In the genomic region with DNA sequence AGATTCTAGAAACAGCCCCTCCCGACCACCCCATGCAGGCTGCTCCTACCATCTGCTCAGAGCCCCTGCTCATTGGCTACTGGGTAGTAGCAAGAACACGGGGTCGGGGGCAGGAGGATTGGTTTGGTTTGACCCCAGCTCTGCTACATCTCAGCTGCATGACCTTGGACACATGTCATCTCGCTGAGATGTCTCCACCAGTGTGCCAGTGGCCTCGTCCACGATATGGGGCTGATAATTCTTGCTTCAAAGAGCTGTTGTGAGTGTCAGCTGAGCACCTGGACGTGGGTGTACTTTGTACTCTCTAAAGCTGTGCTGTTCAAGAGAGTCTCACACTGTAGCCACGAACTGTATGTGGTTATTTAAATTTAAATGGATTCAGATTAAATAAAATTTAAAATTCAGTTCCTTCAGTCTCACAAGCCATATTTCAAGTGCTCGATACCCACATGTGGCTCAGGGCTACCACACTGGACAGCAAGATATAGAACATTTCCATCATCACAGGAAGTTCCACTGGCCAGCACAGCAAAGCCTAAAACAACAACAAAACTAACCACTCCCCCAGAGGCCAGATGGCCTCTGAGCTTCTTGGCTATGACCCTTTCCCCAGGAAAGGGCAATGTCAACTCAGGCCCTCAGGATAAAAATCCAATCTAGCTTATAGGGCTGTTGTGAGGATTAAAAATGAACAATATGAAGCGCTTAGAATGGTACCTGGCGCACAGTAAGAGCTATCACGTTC, we compare ENCODE assay signal across 9 cellular contexts. TPM values are rescaled to one million over a fixed set of nuclear protein-coding genes. Genes with fewer than 3 reads are reported as not detected.
DNase-seq lines count a peak whose midpoint lies in the region; ATAC-seq and TF ChIP-seq lines count a peak whose summit lies in the region.
"Had no signal": no experiment of that assay in that cellular context is flagged by ENCODE, and none has a peak within 500 bp of the region (broad histone marks: within the 10 kb centered on the region; RNA-seq: fewer than 3 reads in every experiment).

No MANE protein-coding gene starts in this region.

- peaks cover 84% of the 10 kb centered on the region for H3K4me1 Mint-ChIP-seq in HFFc6 (ENCODE audit: low read depth)
- H3K4me1 Mint-ChIP-seq in activated CD8-positive, alpha-beta T cell treated with anti-CD3 and anti-CD28 coated beads for 36 hours (ENCODE audit: low read depth), result no peaks in the 10 kb centered on the region

- H3K4me3 ChIP-seq in choroid plexus epithelial cell (ENCODE audit: low read depth, low read length) (no peak overlapping the region), left lung (no peak overlapping the region), stomach smooth muscle (ENCODE audit: low read length in 2 of 2) (no peak overlapping the region)

- no peak overlapping the region for H3K4me3 Mint-ChIP-seq in HFFc6
- H3K4me3 Mint-ChIP-seq in activated CD8-positive, alpha-beta T cell treated with anti-CD3 and anti-CD28 coated beads for 36 hours, result no peak overlapping the region

- no peak for TF ChIP-seq CTCF in HFFc6 (IDR thresholded peaks at IDR 0.05)
- TF ChIP-seq CTCF in choroid plexus epithelial cell (conservative IDR thresholded peaks at IDR 0.05; ENCODE audit: low read depth, low read length), result no peak
- no peak for TF ChIP-seq CTCF in left lung (IDR thresholded peaks at IDR 0.05)
- no peak for TF ChIP-seq CTCF in activated CD8-positive, alpha-beta T cell treated with anti-CD3 and anti-CD28 coated beads for 36 hours (IDR thresholded peaks at IDR 0.05)

- peak; percentile 15 for ATAC-seq in left lung
- no peak for ATAC-seq in activated CD8-positive, alpha-beta T cell treated with anti-CD3 and anti-CD28 coated beads for 36 hours
- no peak for ATAC-seq in GM19395 (IDR thresholded peaks at IDR 0.05; ENCODE audit: unreplicated experiment)

- no peaks in the 10 kb centered on the region for H3K9me3 Mint-ChIP-seq in HFFc6
- no peaks in the 10 kb centered on the region for H3K9me3 Mint-ChIP-seq in activated CD8-positive, alpha-beta T cell treated with anti-CD3 and anti-CD28 coated beads for 36 hours

- H3K27me3 Mint-ChIP-seq in HFFc6 (ENCODE audit: insufficient read depth), result no peaks in the 10 kb centered on the region
- no peaks in the 10 kb centered on the region for H3K27me3 Mint-ChIP-seq in activated CD8-positive, alpha-beta T cell treated with anti-CD3 and anti-CD28 coated beads for 36 hours

- no peaks in the 10 kb centered on the region for H3K9me3 ChIP-seq in left lung
- H3K9me3 ChIP-seq in stomach smooth muscle (ENCODE audit: control insufficient read depth in 2 of 2, low read length in 2 of 2), result no peaks in the 10 kb centered on the region

- H3K4me1 ChIP-seq in left lung (peaks cover 38 to 53% of the 10 kb centered on the region in 2 donors), stomach smooth muscle (ENCODE audit: control insufficient read depth, insufficient read depth, low read length) (peaks cover 39% of the 10 kb centered on the region)

- intact Hi-C loops in left lung (cut with DNase I), result no loop called here
- intact Hi-C loops in activated CD8-positive, alpha-beta T cell treated with anti-CD3 and anti-CD28 coated beads for 36 hours (cut with micrococcal nuclease), result no loop called here

- peak overlapping the region; percentile 88 for H3K27ac Mint-ChIP-seq in HFFc6
- H3K27ac Mint-ChIP-seq in activated CD8-positive, alpha-beta T cell treated with anti-CD3 and anti-CD28 coated beads for 36 hours, result no peak overlapping the region

- no peak overlapping the region for H3K9ac ChIP-seq in stomach smooth muscle (ENCODE audit: low read length in 2 of 2)

- POLR2A ChIA-PET in activated CD8-positive, alpha-beta T cell treated with anti-CD3 and anti-CD28 coated beads for 36 hours (lab: Charles Lee), result interaction anchor here (0.5 kb wide), 1 partner anchor 617 kb away, joined by 3 read pairs; no protein-coding TSS in a partner anchor

- CTCF ChIA-PET in activated CD8-positive, alpha-beta T cell treated with anti-CD3 and anti-CD28 coated beads for 36 hours (lab: Charles Lee), result interaction anchor here (1.3 to 2.7 kb wide), 3 partner anchors 15 to 18 kb away, joined by 3 to 10 read pairs (median 9); a partner anchor contains a TSS

- H3K36me3 ChIP-seq in left lung, result no peaks in the 10 kb centered on the region
- H3K36me3 ChIP-seq in stomach smooth muscle (ENCODE audit: control insufficient read depth in 2 of 2, insufficient read depth in 2 of 2, low read length in 2 of 2), result no peaks in the 10 kb centered on the region

- no peak for DNase-seq in HFFc6
- DNase-seq in choroid plexus epithelial cell (ENCODE audit: low read depth), result peak; percentile 62
- peak in 1 of 2 donors; percentile 28 for DNase-seq in left lung
- no peak for DNase-seq in activated CD8-positive, alpha-beta T cell treated with anti-CD3 and anti-CD28 coated beads for 36 hours
- no peak for DNase-seq in activated effector memory CD4-positive, alpha-beta T cell treated with Interleukin-2 at 50 U/mL for 16 hours
- DNase-seq in NK-92 treated with Interleukin-12 subunit alpha and Interleukin-12 subunit beta, amount 100 ng/mL, for 24 hours (lab: John Stamatoyannopoulos, UW), result no peak
- DNase-seq: NCI-H774 had no signal

- peaks cover 5% of the 10 kb centered on the region for H3K36me3 Mint-ChIP-seq in HFFc6 (ENCODE audit: low read depth)
- no peaks in the 10 kb centered on the region for H3K36me3 Mint-ChIP-seq in activated CD8-positive, alpha-beta T cell treated with anti-CD3 and anti-CD28 coated beads for 36 hours (ENCODE audit: low read depth)

- H3K27ac ChIP-seq in left lung, result peak overlapping the region; percentile 65 to 68
- H3K27ac ChIP-seq in stomach smooth muscle (ENCODE audit: low read length), result peak overlapping the region; percentile 53

- H3K27me3 ChIP-seq in left lung (no peaks in the 10 kb centered on the region), stomach smooth muscle (ENCODE audit: control insufficient read depth in 1 of 2, insufficient read depth in 2 of 2, low read length in 2 of 2) (no peaks in the 10 kb centered on the region)

RNA-seq across cellular contexts. Expression of a gene that starts 18.6 kb away (rescaled TPM):
- 100 to 1,000 TPM; 109 to 165 (median 120) TPM for total RNA-seq in HFFc6 (2021; fragmentation: NEBNext Ultra II Directional; extraction: Animal tissue kit (Norgen Biotek cat#: 25700))
- 100 to 1,000 TPM in 1 of 2 donors, 10 to 100 TPM in 1; 69.2 to 154 TPM for total RNA-seq in left lung
- total RNA-seq in activated CD8-positive, alpha-beta T cell treated with anti-CD3 and anti-CD28 coated beads for 36 hours, result under 1 TPM; 0.04 to 0.05 TPM

Comparison
In these comparisons a context has a peak if more than half of its experiments do, and no peak if none do; other contexts are left out.
1. RNA of a gene that starts 18.6 kb away (total RNA-seq): 69.2 to 154 TPM in left lung and 109 to 165 TPM in HFFc6; 0.04 to 0.05 TPM in activated CD8-positive, alpha-beta T cell treated with anti-CD3 and anti-CD28 coated beads for 36 hours; every median in the first group is over 10 times any median in the second.